ENCODE assay signal across 15 cellular contexts in genomic region chr20:19911810-19912382, GRCh38.
"Had no signal": no experiment of that assay in that cellular context is flagged by ENCODE, and none has a peak within 500 bp of the region (broad histone marks: within the 10 kb centered on the region; RNA-seq: fewer than 3 reads in every experiment).

No MANE protein-coding gene starts in this region.

- H3K9me3 ChIP-seq: colonic mucosa, heart left ventricle, ovary had no signal

- H3K27me3 ChIP-seq: colonic mucosa, foreskin keratinocyte, heart left ventricle, neural progenitor cell, ovary had no signal

- H3K4me3 Mint-ChIP-seq: mesothelial cell of epicardium, neural progenitor cell had no signal

- H3K4me2 ChIP-seq: neural progenitor cell had no signal

- H3K9ac ChIP-seq: neural progenitor cell had no signal

- ATAC-seq: foreskin keratinocyte, heart left ventricle, left lobe of liver had no signal

- H3K27ac Mint-ChIP-seq: mesothelial cell of epicardium, neural progenitor cell had no signal

- DNase-seq: activated CD4-positive, alpha-beta T cell treated with anti-CD3 and anti-CD28 coated beads for 4 hours; activated naive CD4-positive, alpha-beta T cell treated with Interleukin-2 at 50 U/mL for 16 hours; caudate nucleus; colonic mucosa; effector CD4-positive, alpha-beta T cell; foreskin keratinocyte; heart left ventricle; ovary; stimulated activated CD4-positive, alpha-beta T cell treated with anti-CD3 and anti-CD28 coated beads, Interleukin-15, amount 100 ng/mL, for 24 hours; stimulated activated CD4-positive, alpha-beta T cell treated with anti-CD3 and anti-CD28 coated beads, Interleukin-4, amount 100 ng/mL, for 24 hours; T1000 had no signal

- H3K36me3 ChIP-seq: colonic mucosa, neural progenitor cell, ovary had no signal

- H3K27ac ChIP-seq: colonic mucosa, foreskin keratinocyte, neural progenitor cell, ovary, VCaP had no signal

- H3K9me3 Mint-ChIP-seq: mesothelial cell of epicardium, neural progenitor cell had no signal

- H3K4me3 ChIP-seq: colonic mucosa, heart left ventricle, neural progenitor cell, ovary had no signal

- H3K4me1 ChIP-seq: neural progenitor cell had no signal

- H2AFZ ChIP-seq: neural progenitor cell had no signal
